Comparison of ENCODE assay signal across 9 cellular contexts in the genomic region with DNA sequence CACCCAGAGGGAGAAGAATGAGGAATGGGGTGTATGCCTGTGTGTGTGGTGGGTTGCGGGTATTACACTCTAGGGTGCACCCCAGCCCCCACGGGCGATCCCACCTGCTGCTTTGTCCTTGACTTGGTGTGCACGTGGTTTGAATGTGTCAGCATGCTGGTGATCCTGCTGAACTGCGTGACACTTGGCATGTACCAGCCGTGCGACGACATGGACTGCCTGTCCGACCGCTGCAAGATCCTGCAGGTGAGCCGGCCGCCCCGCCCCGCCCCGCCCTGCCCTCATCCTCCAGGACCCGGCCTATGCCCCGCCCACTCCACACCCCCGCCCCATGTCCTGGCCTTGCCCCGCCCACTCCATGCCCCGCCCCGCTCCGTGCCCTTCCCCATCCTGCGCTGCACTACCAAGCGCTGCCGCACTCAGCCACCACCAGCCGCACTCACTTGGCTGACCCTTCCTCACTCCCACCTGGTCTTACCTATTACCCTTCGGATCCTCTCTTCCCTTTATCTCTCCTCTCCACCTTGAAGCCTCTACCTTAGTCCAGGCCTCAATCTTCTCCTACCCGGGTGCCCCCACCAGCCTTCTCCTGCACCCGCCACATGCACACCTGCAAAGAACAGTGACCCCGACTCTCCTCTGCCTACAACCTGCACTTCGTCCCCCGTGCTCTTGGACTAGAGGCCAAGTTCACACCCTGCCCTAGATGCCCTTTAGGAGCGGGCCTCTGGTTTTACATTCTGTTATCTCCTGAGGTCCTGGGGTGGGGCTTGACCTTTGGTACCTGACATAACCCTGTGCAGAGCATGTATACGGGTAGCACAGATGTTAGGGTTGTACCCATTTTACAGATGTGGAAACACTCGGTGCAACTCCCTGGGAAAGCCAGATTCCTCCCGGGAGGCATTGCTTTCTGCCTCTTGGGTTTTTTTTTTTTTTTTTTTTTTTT. TPM values are rescaled to one million over a fixed set of nuclear protein-coding genes. Genes with fewer than 3 reads are reported as not detected.
DNase-seq lines count a peak whose midpoint lies in the region; ATAC-seq and TF ChIP-seq lines count a peak whose summit lies in the region.
"Had no signal": no experiment of that assay in that cellular context is flagged by ENCODE, and none has a peak within 500 bp of the region (broad histone marks: within the 10 kb centered on the region; RNA-seq: fewer than 3 reads in every experiment).

No MANE protein-coding gene starts in this region.

- H3K4me3 Mint-ChIP-seq in activated T-helper 1 cell treated with anti-CD3 and anti-CD28 coated beads, Interleukin-12 subunit alpha, Interleukin-12 subunit beta, Interleukin-2, Interleukin-4 antibody, amounts not matched to agents 30 ng/mL and 10 ng/mL and 1 ng/mL, durations not matched to agents 14 hours and 24 hours and 36 hours: peak overlapping the region; percentile 32
- no peak overlapping the region for H3K4me3 Mint-ChIP-seq in HFFc6

- intact Hi-C loops in activated T-helper 1 cell treated with anti-CD3 and anti-CD28 coated beads, Interleukin-12 subunit alpha, Interleukin-12 subunit beta, Interleukin-2, Interleukin-4 antibody, amounts not matched to agents 30 ng/mL and 10 ng/mL and 1 ng/mL, durations not matched to agents 14 hours and 24 hours and 36 hours (cut with micrococcal nuclease): no loop called here

- peaks cover 20% of the 10 kb centered on the region for H3K4me1 Mint-ChIP-seq in activated T-helper 1 cell treated with anti-CD3 and anti-CD28 coated beads, Interleukin-12 subunit alpha, Interleukin-12 subunit beta, Interleukin-2, Interleukin-4 antibody, amounts not matched to agents 30 ng/mL and 10 ng/mL and 1 ng/mL, durations not matched to agents 14 hours and 24 hours and 36 hours (ENCODE audit: low read depth)
- peaks cover 5% of the 10 kb centered on the region for H3K4me1 Mint-ChIP-seq in HFFc6 (ENCODE audit: low read depth)

- ATAC-seq in GM18520 (IDR thresholded peaks at IDR 0.05; ENCODE audit: unreplicated experiment) (no peak), HG02571 (IDR thresholded peaks at IDR 0.05; ENCODE audit: unreplicated experiment) (no peak)

- H3K27me3 Mint-ChIP-seq in activated T-helper 1 cell treated with anti-CD3 and anti-CD28 coated beads, Interleukin-12 subunit alpha, Interleukin-12 subunit beta, Interleukin-2, Interleukin-4 antibody, amounts not matched to agents 30 ng/mL and 10 ng/mL and 1 ng/mL, durations not matched to agents 14 hours and 24 hours and 36 hours (ENCODE audit: insufficient read depth): peaks cover 21% of the 10 kb centered on the region
- peaks cover 23% of the 10 kb centered on the region for H3K27me3 Mint-ChIP-seq in HFFc6 (ENCODE audit: insufficient read depth)

- TF ChIP-seq CTCF in HFFc6 (IDR thresholded peaks at IDR 0.05): no peak

- DNase-seq in ACHN (peak; percentile 42), NCI-H1930 (lab: John Stamatoyannopoulos, UW) (peak; percentile 43 to 46), islet precursor cell (peak; percentile 90), HFFc6 (no peak)
- DNase-seq in activated T-helper 1 cell treated with anti-CD3 and anti-CD28 coated beads, Interleukin-12 subunit alpha, Interleukin-12 subunit beta, Interleukin-2, Interleukin-4 antibody, amounts not matched to agents 30 ng/mL and 10 ng/mL and 1 ng/mL, durations not matched to agents 14 hours and 24 hours and 36 hours (ENCODE audit: low spot score): peak; percentile 46
- DNase-seq in stimulated activated CD8-positive, alpha-beta memory T cell treated with anti-CD3 and anti-CD28 coated beads, Interleukin-4, amount 100 ng/mL, for 1 hour (ENCODE audit: low read depth in 2 of 2, low spot score in 1 of 2): peak; percentile 24 to 52
- DNase-seq: DND-41 had no signal

- no peak overlapping the region for H3K27ac Mint-ChIP-seq in activated T-helper 1 cell treated with anti-CD3 and anti-CD28 coated beads, Interleukin-12 subunit alpha, Interleukin-12 subunit beta, Interleukin-2, Interleukin-4 antibody, amounts not matched to agents 30 ng/mL and 10 ng/mL and 1 ng/mL, durations not matched to agents 14 hours and 24 hours and 36 hours
- H3K27ac Mint-ChIP-seq in HFFc6: no peak overlapping the region

- H3K36me3 Mint-ChIP-seq in activated T-helper 1 cell treated with anti-CD3 and anti-CD28 coated beads, Interleukin-12 subunit alpha, Interleukin-12 subunit beta, Interleukin-2, Interleukin-4 antibody, amounts not matched to agents 30 ng/mL and 10 ng/mL and 1 ng/mL, durations not matched to agents 14 hours and 24 hours and 36 hours (ENCODE audit: low read depth): peaks cover 2% of the 10 kb centered on the region
- H3K36me3 Mint-ChIP-seq in HFFc6 (ENCODE audit: low read depth): no peaks in the 10 kb centered on the region

- in situ Hi-C loops in ACHN (cut with HindIII; ENCODE audit: low pct_ligation_motif_present, low pct_unique_long_range_greater_than_20kb, low sequenced_read_pairs): no loop called here

- peaks cover 9% of the 10 kb centered on the region for H3K9me3 Mint-ChIP-seq in activated T-helper 1 cell treated with anti-CD3 and anti-CD28 coated beads, Interleukin-12 subunit alpha, Interleukin-12 subunit beta, Interleukin-2, Interleukin-4 antibody, amounts not matched to agents 30 ng/mL and 10 ng/mL and 1 ng/mL, durations not matched to agents 14 hours and 24 hours and 36 hours
- peaks cover 4% of the 10 kb centered on the region; the same call in 1 of the 2 replicates for H3K9me3 Mint-ChIP-seq in HFFc6

RNA-seq across cellular contexts. Expression of gene CACNA1I, which starts 27.7 kb away (rescaled TPM):
- 0.02 and 0.03 TPM in 2 replicates for total RNA-seq in activated T-helper 1 cell treated with anti-CD3 and anti-CD28 coated beads, Interleukin-12 subunit alpha, Interleukin-12 subunit beta, Interleukin-2, Interleukin-4 antibody, amounts not matched to agents 30 ng/mL and 10 ng/mL and 1 ng/mL, durations not matched to agents 14 hours and 24 hours and 36 hours
- not detected for total RNA-seq in HFFc6 (2021; fragmentation: NEBNext Ultra II Directional; extraction: Animal tissue kit (Norgen Biotek cat#: 25700))
